1 cellular context compared by ENCODE assay signal in the genomic region with DNA sequence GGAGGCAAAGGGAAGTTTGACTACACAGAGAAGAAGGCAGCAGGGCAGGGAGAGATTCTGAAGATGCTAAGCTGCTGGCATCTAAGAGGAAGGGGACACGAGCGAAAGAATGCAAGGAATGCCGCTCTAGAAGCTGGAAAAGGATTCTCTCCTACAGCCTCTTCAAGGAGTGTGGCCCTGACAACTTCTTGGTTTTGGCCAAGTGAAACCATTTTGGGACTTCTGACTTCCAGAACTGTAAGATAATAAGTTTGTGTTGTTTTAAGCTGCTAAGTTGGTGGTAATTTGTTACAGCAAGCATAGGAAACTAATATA.
TF ChIP-seq lines count a peak whose summit lies in the region.

No MANE protein-coding gene starts in this region.

TF ChIP-seq in WTC11, 78 proteins besides CTCF, POLR2A, EP300 and RAD21 (continued from another document):
- TF ChIP-seq, protein P1, sequence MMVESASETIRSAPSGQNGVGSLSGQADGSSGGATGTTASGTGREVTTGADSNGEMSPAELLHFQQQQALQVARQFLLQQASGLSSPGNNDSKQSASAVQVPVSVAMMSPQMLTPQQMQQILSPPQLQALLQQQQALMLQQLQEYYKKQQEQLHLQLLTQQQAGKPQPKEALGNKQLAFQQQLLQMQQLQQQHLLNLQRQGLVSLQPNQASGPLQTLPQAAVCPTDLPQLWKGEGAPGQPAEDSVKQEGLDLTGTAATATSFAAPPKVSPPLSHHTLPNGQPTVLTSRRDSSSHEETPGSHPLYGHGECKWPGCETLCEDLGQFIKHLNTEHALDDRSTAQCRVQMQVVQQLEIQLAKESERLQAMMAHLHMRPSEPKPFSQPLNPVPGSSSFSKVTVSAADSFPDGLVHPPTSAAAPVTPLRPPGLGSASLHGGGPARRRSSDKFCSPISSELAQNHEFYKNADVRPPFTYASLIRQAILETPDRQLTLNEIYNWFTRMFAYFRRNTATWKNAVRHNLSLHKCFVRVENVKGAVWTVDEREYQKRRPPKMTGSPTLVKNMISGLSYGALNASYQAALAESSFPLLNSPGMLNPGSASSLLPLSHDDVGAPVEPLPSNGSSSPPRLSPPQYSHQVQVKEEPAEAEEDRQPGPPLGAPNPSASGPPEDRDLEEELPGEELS (CRISPR knock-in tag; IDR thresholded peaks at IDR 0.05): no peak
- TF ChIP-seq NR1H2 (CRISPR knock-in tag; IDR thresholded peaks at IDR 0.05) (no peak), HMGA2 (CRISPR knock-in tag; IDR thresholded peaks at IDR 0.05) (no peak), ZNF263 (CRISPR knock-in tag; IDR thresholded peaks at IDR 0.05; ENCODE audit: low read depth) (no peak), ZBTB21 (CRISPR knock-in tag; IDR thresholded peaks at IDR 0.05; ENCODE audit: borderline replicate concordance) (no peak), RELA (CRISPR knock-in tag; IDR thresholded peaks at IDR 0.05; ENCODE audit: borderline replicate concordance) (no peak), ETV6 (CRISPR knock-in tag; IDR thresholded peaks at IDR 0.05) (no peak)
- TF ChIP-seq, protein P2, sequence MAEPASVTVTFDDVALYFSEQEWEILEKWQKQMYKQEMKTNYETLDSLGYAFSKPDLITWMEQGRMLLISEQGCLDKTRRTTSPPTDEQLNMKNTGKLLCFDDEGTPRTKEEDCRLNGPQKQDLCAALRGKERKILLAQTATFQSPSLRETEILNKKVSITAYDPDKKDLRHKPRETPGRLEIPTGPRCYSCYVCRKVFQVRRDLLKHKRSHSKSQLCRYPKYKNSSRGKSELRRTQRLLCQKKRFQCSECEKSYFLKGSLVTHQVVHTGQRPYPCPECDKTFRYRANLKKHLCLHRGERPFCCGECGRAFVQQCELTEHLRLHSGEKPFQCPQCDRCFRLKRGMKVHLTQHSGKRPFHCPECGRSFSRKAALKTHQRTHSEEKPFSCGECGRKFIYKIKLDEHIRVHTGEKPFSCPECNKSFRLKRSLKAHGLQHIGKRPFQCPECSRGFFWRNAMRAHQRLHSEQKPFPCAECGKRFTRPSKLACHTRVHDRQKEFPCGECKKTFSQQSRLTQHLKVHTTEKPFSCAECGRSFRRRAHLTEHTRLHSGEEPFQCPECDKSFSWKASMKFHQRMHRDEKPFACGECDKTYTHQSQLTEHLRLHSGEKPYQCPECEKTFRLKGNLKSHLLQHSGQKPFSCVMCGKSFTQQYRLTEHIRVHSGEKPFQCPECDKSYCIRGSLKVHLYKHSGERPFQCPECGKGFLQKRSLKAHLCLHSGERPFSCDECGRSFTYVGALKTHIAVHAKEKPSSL (CRISPR knock-in tag; conservative IDR thresholded peaks at IDR 0.05): no peak
- TF ChIP-seq, protein P3, sequence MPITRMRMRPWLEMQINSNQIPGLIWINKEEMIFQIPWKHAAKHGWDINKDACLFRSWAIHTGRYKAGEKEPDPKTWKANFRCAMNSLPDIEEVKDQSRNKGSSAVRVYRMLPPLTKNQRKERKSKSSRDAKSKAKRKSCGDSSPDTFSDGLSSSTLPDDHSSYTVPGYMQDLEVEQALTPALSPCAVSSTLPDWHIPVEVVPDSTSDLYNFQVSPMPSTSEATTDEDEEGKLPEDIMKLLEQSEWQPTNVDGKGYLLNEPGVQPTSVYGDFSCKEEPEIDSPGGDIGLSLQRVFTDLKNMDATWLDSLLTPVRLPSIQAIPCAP (CRISPR knock-in tag; IDR thresholded peaks at IDR 0.05): no peak
- TF ChIP-seq, protein P4, sequence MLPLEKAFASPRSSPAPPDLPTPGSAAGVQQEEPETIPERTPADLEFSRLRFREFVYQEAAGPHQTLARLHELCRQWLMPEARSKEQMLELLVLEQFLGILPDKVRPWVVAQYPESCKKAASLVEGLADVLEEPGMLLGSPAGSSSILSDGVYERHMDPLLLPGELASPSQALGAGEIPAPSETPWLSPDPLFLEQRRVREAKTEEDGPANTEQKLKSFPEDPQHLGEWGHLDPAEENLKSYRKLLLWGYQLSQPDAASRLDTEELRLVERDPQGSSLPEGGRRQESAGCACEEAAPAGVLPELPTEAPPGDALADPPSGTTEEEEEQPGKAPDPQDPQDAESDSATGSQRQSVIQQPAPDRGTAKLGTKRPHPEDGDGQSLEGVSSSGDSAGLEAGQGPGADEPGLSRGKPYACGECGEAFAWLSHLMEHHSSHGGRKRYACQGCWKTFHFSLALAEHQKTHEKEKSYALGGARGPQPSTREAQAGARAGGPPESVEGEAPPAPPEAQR (CRISPR knock-in tag; IDR thresholded peaks at IDR 0.05): no peak
- TF ChIP-seq, protein P5, sequence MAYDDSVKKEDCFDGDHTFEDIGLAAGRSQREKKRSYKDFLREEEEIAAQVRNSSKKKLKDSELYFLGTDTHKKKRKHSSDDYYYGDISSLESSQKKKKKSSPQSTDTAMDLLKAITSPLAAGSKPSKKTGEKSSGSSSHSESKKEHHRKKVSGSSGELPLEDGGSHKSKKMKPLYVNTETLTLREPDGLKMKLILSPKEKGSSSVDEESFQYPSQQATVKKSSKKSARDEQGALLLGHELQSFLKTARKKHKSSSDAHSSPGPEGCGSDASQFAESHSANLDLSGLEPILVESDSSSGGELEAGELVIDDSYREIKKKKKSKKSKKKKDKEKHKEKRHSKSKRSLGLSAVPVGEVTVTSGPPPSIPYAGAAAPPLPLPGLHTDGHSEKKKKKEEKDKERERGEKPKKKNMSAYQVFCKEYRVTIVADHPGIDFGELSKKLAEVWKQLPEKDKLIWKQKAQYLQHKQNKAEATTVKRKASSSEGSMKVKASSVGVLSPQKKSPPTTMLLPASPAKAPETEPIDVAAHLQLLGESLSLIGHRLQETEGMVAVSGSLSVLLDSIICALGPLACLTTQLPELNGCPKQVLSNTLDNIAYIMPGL (CRISPR knock-in tag; IDR thresholded peaks at IDR 0.05): no peak
- TF ChIP-seq, protein P6, sequence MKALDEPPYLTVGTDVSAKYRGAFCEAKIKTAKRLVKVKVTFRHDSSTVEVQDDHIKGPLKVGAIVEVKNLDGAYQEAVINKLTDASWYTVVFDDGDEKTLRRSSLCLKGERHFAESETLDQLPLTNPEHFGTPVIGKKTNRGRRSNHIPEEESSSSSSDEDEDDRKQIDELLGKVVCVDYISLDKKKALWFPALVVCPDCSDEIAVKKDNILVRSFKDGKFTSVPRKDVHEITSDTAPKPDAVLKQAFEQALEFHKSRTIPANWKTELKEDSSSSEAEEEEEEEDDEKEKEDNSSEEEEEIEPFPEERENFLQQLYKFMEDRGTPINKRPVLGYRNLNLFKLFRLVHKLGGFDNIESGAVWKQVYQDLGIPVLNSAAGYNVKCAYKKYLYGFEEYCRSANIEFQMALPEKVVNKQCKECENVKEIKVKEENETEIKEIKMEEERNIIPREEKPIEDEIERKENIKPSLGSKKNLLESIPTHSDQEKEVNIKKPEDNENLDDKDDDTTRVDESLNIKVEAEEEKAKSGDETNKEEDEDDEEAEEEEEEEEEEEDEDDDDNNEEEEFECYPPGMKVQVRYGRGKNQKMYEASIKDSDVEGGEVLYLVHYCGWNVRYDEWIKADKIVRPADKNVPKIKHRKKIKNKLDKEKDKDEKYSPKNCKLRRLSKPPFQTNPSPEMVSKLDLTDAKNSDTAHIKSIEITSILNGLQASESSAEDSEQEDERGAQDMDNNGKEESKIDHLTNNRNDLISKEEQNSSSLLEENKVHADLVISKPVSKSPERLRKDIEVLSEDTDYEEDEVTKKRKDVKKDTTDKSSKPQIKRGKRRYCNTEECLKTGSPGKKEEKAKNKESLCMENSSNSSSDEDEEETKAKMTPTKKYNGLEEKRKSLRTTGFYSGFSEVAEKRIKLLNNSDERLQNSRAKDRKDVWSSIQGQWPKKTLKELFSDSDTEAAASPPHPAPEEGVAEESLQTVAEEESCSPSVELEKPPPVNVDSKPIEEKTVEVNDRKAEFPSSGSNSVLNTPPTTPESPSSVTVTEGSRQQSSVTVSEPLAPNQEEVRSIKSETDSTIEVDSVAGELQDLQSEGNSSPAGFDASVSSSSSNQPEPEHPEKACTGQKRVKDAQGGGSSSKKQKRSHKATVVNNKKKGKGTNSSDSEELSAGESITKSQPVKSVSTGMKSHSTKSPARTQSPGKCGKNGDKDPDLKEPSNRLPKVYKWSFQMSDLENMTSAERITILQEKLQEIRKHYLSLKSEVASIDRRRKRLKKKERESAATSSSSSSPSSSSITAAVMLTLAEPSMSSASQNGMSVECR (CRISPR knock-in tag; IDR thresholded peaks at IDR 0.05; ENCODE audit: borderline replicate concordance): no peak
